In genomic region chr5:72166070-72166979, GRCh38 we compare ENCODE assay signal across 1 cellular context.
TF ChIP-seq lines count a peak whose summit lies in the region.

No MANE protein-coding gene starts in this region.

TF ChIP-seq in SK-N-SH treated with all-trans-retinoic acid at 6 μM for 48 hours, 23 proteins besides CTCF, POLR2A, EP300 and RAD21 (continued from another document):
- no peak for TF ChIP-seq POU6F1 (CRISPR knock-in tag; IDR thresholded peaks at IDR 0.05; ENCODE audit: borderline replicate concordance, low read depth)
TF ChIP-seq in SK-N-SH treated with all-trans-retinoic acid at 6 μM for 48 hours: peak in this region for 8.
